ENCODE assay signal across 18 cellular contexts in genomic region chr6:19759117-19759880, GRCh38.
DNase-seq lines count a peak whose midpoint lies in the region; ATAC-seq and TF ChIP-seq lines count a peak whose summit lies in the region.
"Had no signal": no experiment of that assay in that cellular context is flagged by ENCODE, and none has a peak within 500 bp of the region (broad histone marks: within the 10 kb centered on the region; RNA-seq: fewer than 3 reads in every experiment).

No MANE protein-coding gene starts in this region.

- H3K4me1 ChIP-seq in mammary epithelial cell (ENCODE audit: insufficient read depth, low read length), result peaks cover 29% of the 10 kb centered on the region
- H3K4me1 ChIP-seq: BE2C had no signal

- no peaks in the 10 kb centered on the region for H3K9me3 ChIP-seq in mammary epithelial cell (replicated peaks; ENCODE audit: insufficient read depth, low read length)
- H3K9me3 ChIP-seq: BE2C, mucosa of descending colon had no signal

- H3K4me3 ChIP-seq in AG09309 (ENCODE audit: control insufficient read depth, low read depth, low read length) (no peak overlapping the region), mammary epithelial cell (replicated peaks in 1 of 3; ENCODE audit: insufficient read depth in 1 of 3, low read depth in 2 of 3, low read length in 3 of 3) (no peak overlapping the region)
- H3K4me3 ChIP-seq: mucosa of descending colon had no signal

- intact Hi-C loops in mammary epithelial cell (cut with micrococcal nuclease), result no loop called here

- H3K27me3 ChIP-seq in mammary epithelial cell (ENCODE audit: insufficient read depth, low read length), result no peaks in the 10 kb centered on the region
- H3K27me3 ChIP-seq: BE2C had no signal

- peak overlapping the region; percentile 72 for H3K27ac ChIP-seq in mammary epithelial cell (ENCODE audit: insufficient read depth, low read depth, low read length)

- CTCF ChIA-PET in mammary epithelial cell (lab: Charles Lee; ENCODE audit: low non-redundant PET), result no interaction called here

- H4K20me1 ChIP-seq in mammary epithelial cell (ENCODE audit: insufficient read depth, low read length), result no peaks in the 10 kb centered on the region

- H3K9ac ChIP-seq in mammary epithelial cell (ENCODE audit: insufficient read depth, low read length), result no peak overlapping the region

- H3K4me2 ChIP-seq in mammary epithelial cell (ENCODE audit: insufficient read depth, low read depth, low read length), result peak overlapping the region; percentile 52

- TF ChIP-seq CTCF in AG09309 (IDR thresholded peaks at IDR 0.05; ENCODE audit: control insufficient read depth, insufficient read depth, low read depth, low read length, missing control alignments) (no peak), mammary epithelial cell (conservative IDR thresholded peaks at IDR 0.05 in 1 of 2, IDR thresholded peaks at IDR 0.05 in 1 of 2; ENCODE audit: extremely low read depth in 1 of 2, insufficient read depth in 1 of 2, low read depth in 1 of 2, low read length in 2 of 2) (no peak), GM10266 (IDR thresholded peaks at IDR 0.05; ENCODE audit: control insufficient read depth, insufficient read depth, low read depth, missing control alignments) (no peak)

- DNase-seq in AG09309 (ENCODE audit: low read depth), result peak; percentile 72
- DNase-seq in M059J (ENCODE audit: low read depth), result peak; percentile 96
- peak; percentile 85 for DNase-seq in mammary epithelial cell
- DNase-seq in kidney glomerular epithelial cell (lab: John Stamatoyannopoulos, UW), result peak; percentile 77
- no peak for DNase-seq in activated effector memory CD4-positive, alpha-beta T cell treated with Interleukin-2 at 50 U/mL for 16 hours
- no peak for DNase-seq in GM10266 (ENCODE audit: extremely low spot score)
- DNase-seq: activated CD8-positive, alpha-beta memory T cell treated with anti-CD3 and anti-CD28 coated beads for 24 hours; activated gamma-delta T cell treated with Interleukin-2 at 50 U/mL for 16 hours; BE2C; foreskin melanocyte; immature natural killer cell; mucosa of descending colon; NCI-H1417 treated with DMSO at 0.1 percent for 48 hours; NCI-H526 treated with DMSO at 0.1 percent for 48 hours; stimulated activated CD4-positive, alpha-beta T cell treated with anti-CD3 and anti-CD28 coated beads, Interleukin-4, amount 100 ng/mL, for 1 hour had no signal

- H2AFZ ChIP-seq in mammary epithelial cell (ENCODE audit: low read depth, low read length), result peak overlapping the region; percentile 12

- BruUV-seq in mammary epithelial cell (replicated peaks; lab: Mats Ljungman, UMichigan), result no TSS peak

- H3K36me3 ChIP-seq in mammary epithelial cell (ENCODE audit: insufficient read depth, low read length), result no peaks in the 10 kb centered on the region
- H3K36me3 ChIP-seq: BE2C had no signal

- dilution Hi-C loops in mammary epithelial cell (cut with HindIII; ENCODE audit: low sequenced_read_pairs), result no loop called here

- no peaks in the 10 kb centered on the region for H3K79me2 ChIP-seq in mammary epithelial cell (ENCODE audit: insufficient read depth, low read length)

- in situ Hi-C loops in mammary epithelial cell (cut with MboI; ENCODE audit: low sequenced_read_pairs in 2 of 2), result no loop called here

- no peak for ATAC-seq in HG03175 (IDR thresholded peaks at IDR 0.05; ENCODE audit: unreplicated experiment)
- ATAC-seq in HG02885 (IDR thresholded peaks at IDR 0.05; ENCODE audit: poor library complexity, unreplicated experiment), result no peak
- ATAC-seq: mucosa of descending colon; stimulated activated effector memory CD8-positive, alpha-beta T cell treated with anti-CD3 and anti-CD28 coated beads, Interleukin-12 subunit alpha, Interleukin-12 subunit beta, amount 100 ng/mL, for 72 hours had no signal

- 23% methylated on average over 3 of the region's 3 CpGs for WGBS in mammary epithelial cell (ENCODE audit: low coverage, missing lambda C conversion rate)

Comparison
In these comparisons a context has a peak if more than half of its experiments do, and no peak if none do; other contexts are left out.
1. DNase-seq: peak in AG09309 (single experiment), M059J (single experiment), mammary epithelial cell (single experiment) and kidney glomerular epithelial cell (single experiment); none in activated effector memory CD4-positive, alpha-beta T cell treated with Interleukin-2 at 50 U/mL for 16 hours (single experiment) and GM10266 (single experiment).